Comparison of ENCODE assay signal across 10 cellular contexts in genomic region chr4:48047421-48047844, GRCh38. TPM values are rescaled to one million over a fixed set of nuclear protein-coding genes. Genes with fewer than 3 reads are reported as not detected.
DNase-seq lines count a peak whose midpoint lies in the region; ATAC-seq, FAIRE-seq and TF ChIP-seq lines count a peak whose summit lies in the region.
"Had no signal": no experiment of that assay in that cellular context is flagged by ENCODE, and none has a peak within 500 bp of the region (broad histone marks: within the 10 kb centered on the region; RNA-seq: fewer than 3 reads in every experiment).

No MANE protein-coding gene starts in this region.

- no peak overlapping the region for H3K18ac ChIP-seq in H1 (ENCODE audit: extremely low read depth, low read length)

- H3K4me1 ChIP-seq in H1 (replicated peaks in 1 of 4; ENCODE audit: control insufficient read depth in 3 of 4, insufficient read depth in 4 of 4, low read length in 3 of 4), result no peaks in the 10 kb centered on the region; a peak in 1 of 7 replicates

- H2BK120ac ChIP-seq in H1 (replicated peaks; ENCODE audit: low read depth, low read length), result no peak overlapping the region

- no peaks in the 10 kb centered on the region for H3K79me2 ChIP-seq in H1 (ENCODE audit: control insufficient read depth in 1 of 2, insufficient read depth in 2 of 2, low read length in 2 of 2)

- POLR2A ChIA-PET in H1 (lab: Charles Lee; ENCODE audit: partially characterized antibody), result interaction anchor here (0.9 kb wide), 1 partner anchor 11 kb away, joined by 4 read pairs; no protein-coding TSS in a partner anchor

- no peak overlapping the region for H2BK20ac ChIP-seq in H1 (ENCODE audit: low read length)

- H3K14ac ChIP-seq in H1 (ENCODE audit: insufficient read length), result no peak overlapping the region

- no peak overlapping the region for H2BK12ac ChIP-seq in H1 (ENCODE audit: low read depth, low read length)

- CTCF ChIA-PET in H1 (lab: Charles Lee; ENCODE audit: partially characterized antibody), result interaction anchor here (0.8 to 9.3 kb wide), 4 partner anchors 10 to 114 kb away, joined by 3 to 85 read pairs (median 3); no protein-coding TSS in a partner anchor

- H4K91ac ChIP-seq in H1 (replicated peaks; ENCODE audit: insufficient read length, low read length), result no peak overlapping the region

- no peak for TF ChIP-seq POLR2A in H1 (IDR thresholded peaks at IDR 0.05; ENCODE audit: control extremely low read depth in 1 of 2, low read depth in 2 of 2, low read length in 2 of 2)

- H2BK15ac ChIP-seq in H1 (ENCODE audit: low read length), result no peak overlapping the region

- H3K27ac ChIP-seq in H1 (ENCODE audit: low read depth, low read length), result no peak overlapping the region

- FAIRE-seq in H1 (lab: Jason Lieb, UNC), result no peak

- no peak overlapping the region for H3K23ac ChIP-seq in H1 (ENCODE audit: insufficient read length)

- peak; percentile 19 for DNase-seq in activated CD4-positive, CD25-positive, alpha-beta regulatory T cell treated with anti-CD3 and anti-CD28 coated beads, Interleukin-2, amount 50 U/mL, for 16 hours (ENCODE audit: low read depth, low spot score)
- DNase-seq in H1 (ENCODE audit: low read depth in 1 of 2, low spot score in 2 of 2), result no peak
- peak; percentile 65 for DNase-seq in stimulated activated CD8-positive, alpha-beta memory T cell treated with anti-CD3 and anti-CD28 coated beads, Interleukin-12 subunit alpha, Interleukin-12 subunit beta, amount 100 ng/mL, for 4 hours (ENCODE audit: low read depth)
- DNase-seq in NCI-H1417 treated with DMSO at 0.1 percent for 48 hours (lab: John Stamatoyannopoulos, UW), result no peak
- no peak for DNase-seq in AG08395 (ENCODE audit: low spot score)
- DNase-seq in MG63, result no peak

- no peak for TF ChIP-seq EP300 in H1 (IDR thresholded peaks at IDR 0.05; ENCODE audit: borderline replicate concordance in 1 of 2, low read depth in 2 of 2, low read length in 2 of 2)

- peak; percentile 96 for ATAC-seq in GM19395 (IDR thresholded peaks at IDR 0.05; ENCODE audit: unreplicated experiment)
- ATAC-seq in HG03439 (IDR thresholded peaks at IDR 0.05; ENCODE audit: unreplicated experiment), result peak; percentile 97

- H3K23me2 ChIP-seq in H1 (ENCODE audit: low read depth, low read length), result no peaks in the 10 kb centered on the region

- H3K9ac ChIP-seq in H1 (replicated peaks in 1 of 4; ENCODE audit: extremely low read depth in 1 of 4, low read depth in 3 of 4, low read length in 3 of 4), result no peak overlapping the region; a peak in 2 of 7 replicates

- H3K36me3 ChIP-seq in H1 (ENCODE audit: control insufficient read depth in 2 of 4, insufficient read depth in 4 of 4, low read length in 3 of 4), result no peaks in the 10 kb centered on the region
- H3K36me3 ChIP-seq in MG63, result no peaks in the 10 kb centered on the region

- no peaks in the 10 kb centered on the region for H3K9me3 ChIP-seq in H1 (ENCODE audit: insufficient read depth in 2 of 2, low read depth in 1 of 2, low read length in 1 of 2)
- H3K9me3 ChIP-seq in MG63, result no peaks in the 10 kb centered on the region

- no peaks in the 10 kb centered on the region for H3K27me3 ChIP-seq in H1 (replicated peaks in 1 of 4; ENCODE audit: control insufficient read depth in 3 of 4, extremely low read depth in 1 of 4, insufficient read depth in 3 of 4, low read length in 3 of 4)
- H3K27me3 ChIP-seq in MG63, result no peaks in the 10 kb centered on the region

- no peak overlapping the region for H2BK5ac ChIP-seq in H1 (ENCODE audit: low read depth, low read length)

- H2AK5ac ChIP-seq in H1 (ENCODE audit: low read depth, low read length), result no peak overlapping the region

- no peak overlapping the region for H4K8ac ChIP-seq in H1 (ENCODE audit: extremely low read depth, insufficient read depth, low read length)

- no peak overlapping the region for H3K56ac ChIP-seq in H1 (replicated peaks; ENCODE audit: insufficient read length, low read depth, low read length)

- H3K79me1 ChIP-seq in H1 (ENCODE audit: low read depth, low read length), result no peaks in the 10 kb centered on the region

- TF ChIP-seq RAD21 in H1 (IDR thresholded peaks at IDR 0.05 in 1 of 2, conservative IDR thresholded peaks at IDR 0.05 in 1 of 2; ENCODE audit: low read depth in 2 of 2, low read length in 2 of 2), result no peak

- no peak overlapping the region for H3K4me3 ChIP-seq in H1 (ENCODE audit: extremely low read depth in 1 of 4, insufficient read depth in 2 of 4, low read depth in 3 of 4, low read length in 4 of 4)
- H3K4me3 ChIP-seq in MG63, result no peak overlapping the region

- no peak for TF ChIP-seq CTCF in H1 (IDR thresholded peaks at IDR 0.05; ENCODE audit: control extremely low read depth in 1 of 3, insufficient read depth in 1 of 3, low read depth in 1 of 3, low read length in 3 of 3)

- peak overlapping the region; percentile 81 for H2AFZ ChIP-seq in H1 (ENCODE audit: low read length)

- no peak overlapping the region for H4K5ac ChIP-seq in H1 (ENCODE audit: insufficient read length, low read depth, low read length)

- H3K4ac ChIP-seq in H1 (replicated peaks; ENCODE audit: insufficient read length, low read depth, low read length), result no peak overlapping the region

- 85% methylated on average over 3 of the region's 3 CpGs; no CpG with 5 or more reads in 1 of the 2 experiments for WGBS in H1 (ENCODE audit: extremely low coverage in 1 of 2, insufficient coverage in 1 of 2, insufficient read length in 1 of 2, insufficient replicate concordance in 2 of 2, low coverage in 1 of 2, low lambda C conversion rate in 2 of 2, missing lambda C conversion rate in 1 of 2), 2 experiments

- no peak overlapping the region for H3K4me2 ChIP-seq in H1 (ENCODE audit: insufficient read depth in 1 of 2, low read depth in 2 of 2, low read length in 2 of 2)

- no peaks in the 10 kb centered on the region for H4K20me1 ChIP-seq in H1 (replicated peaks in 1 of 2; ENCODE audit: control insufficient read depth in 1 of 2, insufficient read depth in 2 of 2, low read length in 2 of 2)

TF ChIP-seq in H1, 55 proteins besides CTCF, POLR2A, EP300 and RAD21:
- TF ChIP-seq JUND (IDR thresholded peaks at IDR 0.05; ENCODE audit: low read length) (no peak), NRF1 (IDR thresholded peaks at IDR 0.05; ENCODE audit: low read depth, low read length) (no peak), KDM5A (IDR thresholded peaks at IDR 0.05; ENCODE audit: low read length) (no peak), SUZ12 (IDR thresholded peaks at IDR 0.05; ENCODE audit: low read length) (no peak), CREB1 (IDR thresholded peaks at IDR 0.05) (no peak), BCL11A (IDR thresholded peaks at IDR 0.05; ENCODE audit: low read depth in 2 of 2, low read length in 2 of 2) (no peak), RXRA (IDR thresholded peaks at IDR 0.05; ENCODE audit: insufficient read depth, low read depth, low read length) (no peak), TBP (IDR thresholded peaks at IDR 0.05; ENCODE audit: low read depth, low read length) (no peak), YY1 (IDR thresholded peaks at IDR 0.05; ENCODE audit: low read depth, low read length) (no peak)
TF ChIP-seq in H1: peak in this region for 0.

RNA-seq across cellular contexts. Expression of gene NIPAL1, which starts 30.9 kb away (rescaled TPM):
- 4.9 and 5.2 TPM in 2 replicates for total RNA-seq in H1 (2021; fragmentation: NEBNext Ultra II Directional; extraction: Animal tissue kit (Norgen Biotek cat#: 25700))
- polyA plus RNA-seq in H1 (2011; rRNA removed), result 1.4 and 1.7 TPM in 2 replicates
- 1.7 TPM for polyA plus RNA-seq in H1 (2011; cell fraction: cytosol; rRNA removed)
- polyA plus RNA-seq in H1 (2011; cell fraction: nucleus; rRNA removed), result 1.6 TPM
- 1.9 to 2.9 TPM (median 2.3 TPM) in 4 replicates for polyA plus RNA-seq in H1 (2012, experiment 1 of 2)
- polyA plus RNA-seq in H1 (2012, experiment 2 of 2), result 0.64 TPM
- 4.7 TPM for polyA plus RNA-seq in H1 (2013, experiment 1 of 2)
- 5.0 TPM for polyA plus RNA-seq in H1 (2013, experiment 2 of 2)
- 4.0 and 5.5 TPM in 2 replicates for polyA minus RNA-seq in H1 (2011; rRNA and poly(A)+ RNA removed)
- 2.3 TPM for polyA minus RNA-seq in H1 (2011; cell fraction: cytosol; rRNA and poly(A)+ RNA removed)
- 6.6 TPM for polyA minus RNA-seq in H1 (2011; cell fraction: nucleus; rRNA and poly(A)+ RNA removed)
- total RNA-seq in MG63 (2014; rRNA removed; shearing (Covaris generic); ENCODE audit: low replicate concordance), result 0.13 and 0.42 TPM in 2 replicates

RNA-seq across cellular contexts. Expression of gene CNGA1, which starts 31.0 kb away (rescaled TPM):
- total RNA-seq in H1 (2021; fragmentation: NEBNext Ultra II Directional; extraction: Animal tissue kit (Norgen Biotek cat#: 25700)), result 0.52 and 0.54 TPM in 2 replicates
- polyA plus RNA-seq in H1 (2011; rRNA removed), result 0.17 and 0.63 TPM in 2 replicates
- 0.56 TPM for polyA plus RNA-seq in H1 (2011; cell fraction: cytosol; rRNA removed)
- 3.5 TPM for polyA plus RNA-seq in H1 (2011; cell fraction: nucleus; rRNA removed)
- 0.46 to 1.7 TPM (median 0.75 TPM) in 3 of 4 replicates, not detected in the other for polyA plus RNA-seq in H1 (2012, experiment 1 of 2)
- not detected for polyA plus RNA-seq in H1 (2012, experiment 2 of 2)
- 1.3 TPM for polyA plus RNA-seq in H1 (2013, experiment 1 of 2)
- polyA plus RNA-seq in H1 (2013, experiment 2 of 2), result 1.1 TPM
- 0.63 and 2.3 TPM in 2 replicates for polyA minus RNA-seq in H1 (2011; rRNA and poly(A)+ RNA removed)
- not detected for polyA minus RNA-seq in H1 (2011; cell fraction: cytosol; rRNA and poly(A)+ RNA removed)
- polyA minus RNA-seq in H1 (2011; cell fraction: nucleus; rRNA and poly(A)+ RNA removed), result 3.3 TPM
- not detected in 2 replicates for total RNA-seq in MG63 (2014; rRNA removed; shearing (Covaris generic); ENCODE audit: low replicate concordance)
- total RNA-seq: pulmonary artery endothelial cell; T-helper 1 cell treated with Interleukin-12 subunit alpha and Interleukin-12 subunit beta and Interleukin-4 antibody, amounts not matched to agents 30 ng/mL and 1 ng/mL, for 36 hours had no signal

Comparison
In these comparisons a context has a peak if more than half of its experiments do, and no peak if none do; other contexts are left out.
1. DNase-seq: peak in activated CD4-positive, CD25-positive, alpha-beta regulatory T cell treated with anti-CD3 and anti-CD28 coated beads, Interleukin-2, amount 50 U/mL, for 16 hours (single experiment) and stimulated activated CD8-positive, alpha-beta memory T cell treated with anti-CD3 and anti-CD28 coated beads, Interleukin-12 subunit alpha, Interleukin-12 subunit beta, amount 100 ng/mL, for 4 hours (single experiment); none in H1 (0 of 2), NCI-H1417 treated with DMSO at 0.1 percent for 48 hours (single experiment), AG08395 (single experiment) and MG63 (single experiment).